Comparison of ENCODE assay signal across 1 cellular context in genomic region chr16:2869502-2870064, GRCh38.
A peak's percentile ranks its signal among the peaks of the same experiment; 100 is the strongest.
TF ChIP-seq lines count a peak whose summit lies in the region.

No MANE protein-coding gene starts in this region.

TF ChIP-seq in K562, 482 proteins besides CTCF, POLR2A, EP300 and RAD21:
- no peak for TF ChIP-seq PTBP1 (IDR thresholded peaks at IDR 0.05; ENCODE audit: low read depth, low read length)
- TF ChIP-seq ELF2 (CRISPR knock-in tag; IDR thresholded peaks at IDR 0.05): no peak
- TF ChIP-seq, protein P1, sequence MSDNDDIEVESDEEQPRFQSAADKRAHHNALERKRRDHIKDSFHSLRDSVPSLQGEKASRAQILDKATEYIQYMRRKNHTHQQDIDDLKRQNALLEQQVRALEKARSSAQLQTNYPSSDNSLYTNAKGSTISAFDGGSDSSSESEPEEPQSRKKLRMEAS (CRISPR knock-in tag; IDR thresholded peaks at IDR 0.05): 0 out of 2 replicates have a peak, but pooled peaks have one; percentile 11
- no peak for TF ChIP-seq HMG20B (CRISPR knock-in tag; IDR thresholded peaks at IDR 0.05)
- TF ChIP-seq NFE2L1 (tag; IDR thresholded peaks at IDR 0.05; ENCODE audit: borderline replicate concordance, low read depth): no peak
- no peak for TF ChIP-seq CREB1 (IDR thresholded peaks at IDR 0.05)
- no peak for TF ChIP-seq CREB1 (CRISPR knock-in tag; IDR thresholded peaks at IDR 0.05)
- TF ChIP-seq, protein P2, sequence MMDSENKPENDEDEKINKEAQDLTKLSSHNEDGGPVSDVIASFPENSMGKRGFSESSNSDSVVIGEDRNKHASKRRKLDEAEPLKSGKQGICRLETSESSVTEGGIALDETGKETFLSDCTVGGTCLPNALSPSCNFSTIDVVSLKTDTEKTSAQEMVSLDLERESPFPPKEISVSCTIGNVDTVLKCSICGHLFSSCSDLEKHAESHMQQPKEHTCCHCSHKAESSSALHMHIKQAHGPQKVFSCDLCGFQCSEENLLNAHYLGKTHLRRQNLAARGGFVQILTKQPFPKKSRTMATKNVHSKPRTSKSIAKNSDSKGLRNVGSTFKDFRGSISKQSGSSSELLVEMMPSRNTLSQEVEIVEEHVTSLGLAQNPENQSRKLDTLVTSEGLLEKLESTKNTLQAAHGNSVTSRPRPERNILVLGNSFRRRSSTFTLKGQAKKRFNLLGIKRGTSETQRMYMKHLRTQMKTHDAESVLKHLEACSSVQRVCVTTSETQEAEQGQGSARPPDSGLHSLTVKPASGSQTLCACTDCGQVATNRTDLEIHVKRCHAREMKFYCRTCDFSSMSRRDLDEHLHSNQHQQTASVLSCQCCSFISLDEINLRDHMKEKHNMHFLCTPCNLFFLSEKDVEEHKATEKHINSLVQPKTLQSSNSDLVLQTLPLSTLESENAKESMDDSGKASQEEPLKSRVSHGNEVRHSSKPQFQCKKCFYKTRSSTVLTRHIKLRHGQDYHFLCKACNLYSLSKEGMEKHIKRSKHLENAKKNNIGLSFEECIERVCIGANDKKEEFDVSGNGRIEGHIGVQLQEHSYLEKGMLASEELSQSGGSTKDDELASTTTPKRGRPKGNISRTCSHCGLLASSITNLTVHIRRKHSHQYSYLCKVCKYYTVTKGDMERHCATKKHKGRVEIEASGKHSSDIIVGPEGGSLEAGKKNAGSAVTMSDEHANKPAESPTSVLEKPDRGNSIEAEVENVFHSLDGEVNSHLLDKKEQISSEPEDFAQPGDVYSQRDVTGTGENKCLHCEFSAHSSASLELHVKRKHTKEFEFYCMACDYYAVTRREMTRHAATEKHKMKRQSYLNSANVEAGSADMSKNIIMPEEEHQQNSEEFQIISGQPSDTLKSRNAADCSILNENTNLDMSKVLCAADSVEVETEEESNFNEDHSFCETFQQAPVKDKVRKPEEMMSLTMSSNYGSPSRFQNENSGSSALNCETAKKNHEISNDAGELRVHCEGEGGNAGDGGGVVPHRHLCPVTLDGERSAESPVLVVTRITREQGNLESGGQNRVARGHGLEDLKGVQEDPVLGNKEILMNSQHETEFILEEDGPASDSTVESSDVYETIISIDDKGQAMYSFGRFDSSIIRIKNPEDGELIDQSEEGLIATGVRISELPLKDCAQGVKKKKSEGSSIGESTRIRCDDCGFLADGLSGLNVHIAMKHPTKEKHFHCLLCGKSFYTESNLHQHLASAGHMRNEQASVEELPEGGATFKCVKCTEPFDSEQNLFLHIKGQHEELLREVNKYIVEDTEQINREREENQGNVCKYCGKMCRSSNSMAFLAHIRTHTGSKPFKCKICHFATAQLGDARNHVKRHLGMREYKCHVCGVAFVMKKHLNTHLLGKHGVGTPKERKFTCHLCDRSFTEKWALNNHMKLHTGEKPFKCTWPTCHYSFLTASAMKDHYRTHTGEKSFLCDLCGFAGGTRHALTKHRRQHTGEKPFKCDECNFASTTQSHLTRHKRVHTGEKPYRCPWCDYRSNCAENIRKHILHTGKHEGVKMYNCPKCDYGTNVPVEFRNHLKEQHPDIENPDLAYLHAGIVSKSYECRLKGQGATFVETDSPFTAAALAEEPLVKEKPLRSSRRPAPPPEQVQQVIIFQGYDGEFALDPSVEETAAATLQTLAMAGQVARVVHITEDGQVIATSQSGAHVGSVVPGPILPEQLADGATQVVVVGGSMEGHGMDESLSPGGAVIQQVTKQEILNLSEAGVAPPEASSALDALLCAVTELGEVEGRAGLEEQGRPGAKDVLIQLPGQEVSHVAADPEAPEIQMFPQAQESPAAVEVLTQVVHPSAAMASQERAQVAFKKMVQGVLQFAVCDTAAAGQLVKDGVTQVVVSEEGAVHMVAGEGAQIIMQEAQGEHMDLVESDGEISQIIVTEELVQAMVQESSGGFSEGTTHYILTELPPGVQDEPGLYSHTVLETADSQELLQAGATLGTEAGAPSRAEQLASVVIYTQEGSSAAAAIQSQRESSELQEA (IDR thresholded peaks at IDR 0.05; ENCODE audit: low read depth): peak; percentile 61; the same call in 1 of the 2 replicates
- no peak for TF ChIP-seq NFXL1 (CRISPR knock-in tag; IDR thresholded peaks at IDR 0.05)
- TF ChIP-seq MGA (IDR thresholded peaks at IDR 0.05): peak; percentile 43; the same call in 1 of the 2 replicates
